6 cellular contexts compared by ENCODE assay signal in the genomic region with DNA sequence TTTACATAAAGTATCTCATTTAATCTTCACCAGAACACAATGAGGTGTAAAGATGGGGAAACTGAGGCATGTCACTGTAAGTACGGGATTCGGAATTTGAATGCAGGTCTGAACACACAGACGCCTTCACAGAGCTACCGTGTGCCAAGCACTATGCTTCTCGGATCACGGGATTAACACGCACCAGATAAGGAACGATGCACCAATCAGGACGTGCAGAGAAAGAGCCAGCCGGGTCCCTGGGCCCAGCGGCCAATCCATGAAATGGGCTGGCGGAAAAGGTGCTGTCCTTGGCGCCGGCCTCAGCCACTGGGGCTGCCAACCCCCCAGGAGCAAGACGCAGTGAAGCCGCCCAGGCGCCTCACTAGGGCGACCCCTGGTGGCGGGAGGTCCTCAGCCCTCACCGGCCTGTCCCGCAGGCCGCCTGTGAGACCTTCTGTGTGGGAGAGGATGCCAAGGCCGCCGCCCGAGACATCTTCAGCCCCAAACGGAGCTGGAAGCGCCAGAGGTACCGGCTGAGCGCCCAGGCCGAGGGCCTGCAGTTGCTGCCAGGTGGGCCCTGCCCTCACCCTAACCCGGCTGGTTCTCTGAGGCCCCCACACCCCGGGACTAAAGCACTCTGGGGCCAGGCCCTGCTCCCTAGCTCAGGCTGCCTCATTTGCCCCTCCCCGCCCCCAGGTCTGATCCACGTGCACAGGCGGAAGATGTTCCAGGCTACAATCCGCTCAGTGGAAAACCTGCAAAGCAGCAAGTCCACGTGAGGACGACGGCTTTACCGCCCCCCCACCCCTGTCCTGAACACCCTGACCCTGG. TPM values are rescaled to one million over a fixed set of nuclear protein-coding genes. Genes with fewer than 3 reads are reported as not detected.
A peak's percentile ranks its signal among the peaks of the same experiment; 100 is the strongest.
DNase-seq lines count a peak whose midpoint lies in the region; ATAC-seq and TF ChIP-seq lines count a peak whose summit lies in the region.

No MANE protein-coding gene starts in this region.

- H3K4me2 ChIP-seq in mammary epithelial cell (ENCODE audit: insufficient read depth, low read depth, low read length) = peak overlapping the region; percentile 58

- H3K9me3 ChIP-seq in Peyer's patch = no peaks in the 10 kb centered on the region
- H3K9me3 ChIP-seq in mammary epithelial cell (replicated peaks; ENCODE audit: insufficient read depth, low read length) = no peaks in the 10 kb centered on the region

- ATAC-seq in GM19351 (IDR thresholded peaks at IDR 0.05; ENCODE audit: unreplicated experiment) (peak; percentile 85), omental fat pad (ENCODE audit: low FRiP score) (peak; percentile 50)

- no TSS peak for BruUV-seq in mammary epithelial cell (replicated peaks; lab: Mats Ljungman, UMichigan)

- H3K27ac ChIP-seq in Peyer's patch (peak overlapping the region in 3 of 4 donors; percentile 39 to 66 (median 49)), mammary epithelial cell (ENCODE audit: insufficient read depth, low read depth, low read length) (no peak overlapping the region)

- intact Hi-C loops in mammary epithelial cell (cut with micrococcal nuclease) = no loop called here

- CTCF ChIA-PET in mammary epithelial cell (lab: Charles Lee; ENCODE audit: low non-redundant PET) = no interaction called here

- 28% methylated on average over 14 of the region's 40 CpGs for WGBS in mammary epithelial cell (ENCODE audit: low coverage, missing lambda C conversion rate)

- H3K79me2 ChIP-seq in mammary epithelial cell (ENCODE audit: insufficient read depth, low read length) = no peaks in the 10 kb centered on the region

- peak overlapping the region; percentile 49 for H2AFZ ChIP-seq in mammary epithelial cell (ENCODE audit: low read depth, low read length)

- dilution Hi-C loops in mammary epithelial cell (cut with HindIII; ENCODE audit: low sequenced_read_pairs) = no loop called here

- peak; percentile 57 to 82 (median 72) for TF ChIP-seq CTCF in Peyer's patch (IDR thresholded peaks at IDR 0.05)
- TF ChIP-seq CTCF in mammary epithelial cell (conservative IDR thresholded peaks at IDR 0.05 in 1 of 2, IDR thresholded peaks at IDR 0.05 in 1 of 2; ENCODE audit: extremely low read depth in 1 of 2, insufficient read depth in 1 of 2, low read depth in 1 of 2, low read length in 2 of 2) = peak; percentile 67 to 79
- TF ChIP-seq CTCF in omental fat pad (IDR thresholded peaks at IDR 0.05) = peak in 1 of 3 donors; percentile 10

- H3K36me3 ChIP-seq in Peyer's patch = no peaks in the 10 kb centered on the region
- H3K36me3 ChIP-seq in mammary epithelial cell (ENCODE audit: insufficient read depth, low read length) = no peaks in the 10 kb centered on the region

- TF ChIP-seq POLR2A in Peyer's patch (IDR thresholded peaks at IDR 0.05) = no peak

- H3K4me1 ChIP-seq in Peyer's patch = peaks cover 0 to 23% (median 3%) of the 10 kb centered on the region in 4 donors
- H3K4me1 ChIP-seq in mammary epithelial cell (ENCODE audit: insufficient read depth, low read length) = peaks cover 14% of the 10 kb centered on the region

- peak overlapping the region; percentile 17 to 39 (median 30) for H3K4me3 ChIP-seq in Peyer's patch
- peak overlapping the region in 1 of 3 experiments; percentile 31 for H3K4me3 ChIP-seq in mammary epithelial cell (replicated peaks in 1 of 3; ENCODE audit: insufficient read depth in 1 of 3, low read depth in 2 of 3, low read length in 3 of 3)

- no peaks in the 10 kb centered on the region for H4K20me1 ChIP-seq in mammary epithelial cell (ENCODE audit: insufficient read depth, low read length)

- H3K9ac ChIP-seq in mammary epithelial cell (ENCODE audit: insufficient read depth, low read length) = no peak overlapping the region

- H3K27me3 ChIP-seq in Peyer's patch = no peaks in the 10 kb centered on the region
- peaks cover 4% of the 10 kb centered on the region for H3K27me3 ChIP-seq in mammary epithelial cell (ENCODE audit: insufficient read depth, low read length)

- in situ Hi-C loops in mammary epithelial cell (cut with MboI; ENCODE audit: low sequenced_read_pairs in 2 of 2) = no loop called here

- DNase-seq in Peyer's patch = peak; percentile 70 to 85 (median 82)
- no peak for DNase-seq in mammary epithelial cell
- DNase-seq in omental fat pad (ENCODE audit: low spot score) = peak; percentile 44
- no peak for DNase-seq in NCI-H146 treated with DMSO at 0.1 percent for 48 hours (lab: John Stamatoyannopoulos, UW; ENCODE audit: unreplicated experiment)
- no peak for DNase-seq in NCI-H2081 treated with DMSO at 0.1 percent for 48 hours (lab: John Stamatoyannopoulos, UW)

RNA-seq across cellular contexts. Expression of gene ATG9B, which starts 15.6 kb away (rescaled TPM):
- total RNA-seq in Peyer's patch (under 1 TPM in 2 of 4 donors, not detected in 2; 0.27 to 0.28 TPM), mammary epithelial cell (under 1 TPM; under 0.01 to 0.54 TPM), omental fat pad (under 1 TPM in 1 of 4 donors, not detected in 3; 0.46 TPM)
- 0.14 TPM for polyA plus RNA-seq in mammary epithelial cell
- polyA minus RNA-seq in mammary epithelial cell = not detected

RNA-seq across cellular contexts. Expression of gene NOS3, which starts 17.9 kb away (rescaled TPM):
- total RNA-seq in Peyer's patch (10 to 100 TPM in 1 of 4 donors, 1 to 10 TPM in 3; 1.2 to 18.2 (median 5.4) TPM), mammary epithelial cell (1 to 10 TPM in 1 of 2 donors, not detected in 1; 4.7 TPM), omental fat pad (10 to 100 TPM; 11.2 to 75.3 (median 25.2) TPM)
- 0.23 TPM for polyA plus RNA-seq in mammary epithelial cell
- not detected for polyA minus RNA-seq in mammary epithelial cell

RNA-seq across cellular contexts. Expression of gene ABCB8, which starts 19.5 kb away (rescaled TPM):
- total RNA-seq in Peyer's patch (10 to 100 TPM; 23.1 to 79.7 (median 42.7) TPM), mammary epithelial cell (10 to 100 TPM; 29.8 to 57.2 TPM), omental fat pad (10 to 100 TPM; 25.5 to 39.4 (median 31.6) TPM)
- 31.7 TPM for polyA plus RNA-seq in mammary epithelial cell
- 39.2 TPM for polyA minus RNA-seq in mammary epithelial cell

RNA-seq across cellular contexts. Expression of gene KCNH2, which starts 30.6 kb away (rescaled TPM):
- 1 to 10 TPM; 2.4 to 8.5 (median 3.4) TPM for total RNA-seq in Peyer's patch
- 1 to 10 TPM in 1 of 2 donors, not detected in 1; 1.5 TPM for total RNA-seq in mammary epithelial cell
- not detected for polyA plus RNA-seq in mammary epithelial cell
- 0.47 TPM for polyA minus RNA-seq in mammary epithelial cell
- under 1 TPM; 0.12 to 0.56 (median 0.47) TPM for total RNA-seq in omental fat pad

RNA-seq across cellular contexts. Expression of gene ASIC3, which starts 39.6 kb away (rescaled TPM):
- total RNA-seq in Peyer's patch (10 to 100 TPM in 1 of 4 donors, 1 to 10 TPM in 3; 2.5 to 10.7 (median 5.0) TPM), mammary epithelial cell (1 to 10 TPM in 1 of 2 donors, under 1 TPM in 1; 0.33 to 1.8 TPM), omental fat pad (1 to 10 TPM; 1.6 to 3.2 (median 2.3) TPM)
- 0.34 TPM for polyA plus RNA-seq in mammary epithelial cell
- polyA minus RNA-seq in mammary epithelial cell = 4.1 TPM

Comparison
In these comparisons a context has a peak if more than half of its experiments do, and no peak if none do; other contexts are left out.
1. DNase-seq: peak in Peyer's patch (3 of 3) and omental fat pad (single experiment); none in mammary epithelial cell (single experiment), NCI-H146 treated with DMSO at 0.1 percent for 48 hours (single experiment) and NCI-H2081 treated with DMSO at 0.1 percent for 48 hours (single experiment).